Comparison of ENCODE assay signal across 8 cellular contexts in genomic region chr10:116742367-116743265, GRCh38. TPM values are rescaled to one million over a fixed set of nuclear protein-coding genes. Genes with fewer than 3 reads are reported as not detected.
DNase-seq lines count a peak whose midpoint lies in the region; ATAC-seq and TF ChIP-seq lines count a peak whose summit lies in the region.

Gene HSPA12A, minus strand, starts transcription at chr10:116742566. Its CDS starts 97 bp downstream, at chr10:116742469.

- no peak within 1 kb of the TSS for H3K56ac ChIP-seq in IMR-90 (ENCODE audit: extremely low read depth, insufficient read depth, low read length)

- H3K4me2 ChIP-seq in IMR-90 (ENCODE audit: low read depth, low read length), result peak within 1 kb of the TSS; percentile 81

- H3K4me3 ChIP-seq in IMR-90 (ENCODE audit: insufficient read depth, low read depth, low read length) (peak within 1 kb of the TSS; percentile 100), skeletal muscle tissue (ENCODE audit: low read length in 3 of 3) (peak within 1 kb of the TSS; percentile 65 to 77 (median 75))

- H3K9me1 ChIP-seq in IMR-90 (ENCODE audit: insufficient read depth, low read length), result peaks cover 16% of the 10 kb centered on the region

- POLR2A ChIA-PET in IMR-90 (lab: Charles Lee; ENCODE audit: unreplicated experiment), result interaction anchor here (0.5 to 0.6 kb wide), 3 partner anchors 12 to 31 kb away, joined by 3 to 5 read pairs (median 4); no protein-coding TSS in a partner anchor

- H2AK9ac ChIP-seq in IMR-90 (replicated peaks; ENCODE audit: low read depth, low read length, poor library complexity), result peak within 1 kb of the TSS; percentile 83

- no peak within 1 kb of the TSS for H3K14ac ChIP-seq in IMR-90 (replicated peaks; ENCODE audit: low read depth, low read length)

- H3K23ac ChIP-seq in IMR-90 (ENCODE audit: low read depth, low read length), result peak within 1 kb of the TSS; percentile 42; the same call in 1 of the 2 replicates

- no TSS peak for BruUV-seq in IMR-90 (replicated peaks; lab: Mats Ljungman, UMichigan)

- H4K91ac ChIP-seq in IMR-90 (ENCODE audit: insufficient read depth, low read depth, low read length), result no peak within 1 kb of the TSS

- dilution Hi-C loops in IMR-90 (cut with HindIII; ENCODE audit: low sequenced_read_pairs, unreplicated experiment), result no loop called here

- H3K4me1 ChIP-seq in IMR-90 (ENCODE audit: control insufficient read depth, insufficient read depth, low read length) (peaks cover 9% of the 10 kb centered on the region), skeletal muscle tissue (ENCODE audit: control insufficient read depth in 3 of 3, insufficient read depth in 3 of 3, low read length in 3 of 3) (peaks cover 7 to 17% (median 8%) of the 10 kb centered on the region in 3 donors)

- TF ChIP-seq CTCF in IMR-90 (conservative IDR thresholded peaks at IDR 0.05; ENCODE audit: low read depth, low read length) (no peak), VCaP (conservative IDR thresholded peaks at IDR 0.05) (no peak)

- H3K4ac ChIP-seq in IMR-90 (ENCODE audit: low read depth, low read length), result peak within 1 kb of the TSS; percentile 23; the same call in 1 of the 2 replicates

- peak; percentile 94 for ATAC-seq in GM21717 (IDR thresholded peaks at IDR 0.05; ENCODE audit: unreplicated experiment)
- ATAC-seq in IMR-90 (ENCODE audit: low read depth), result peak; percentile 89

- no peaks in the 10 kb centered on the region for H4K20me1 ChIP-seq in IMR-90 (ENCODE audit: insufficient read depth, low read length)

- TF ChIP-seq RAD21 in IMR-90 (IDR thresholded peaks at IDR 0.05; ENCODE audit: low read length), result no peak

- H3K9ac ChIP-seq in IMR-90 (ENCODE audit: low read depth, low read length) (peak within 1 kb of the TSS; percentile 72), skeletal muscle tissue (ENCODE audit: low read depth in 1 of 3, low read length in 3 of 3) (peak within 1 kb of the TSS; percentile 68 to 87 (median 83))

- H3K27me3 ChIP-seq in IMR-90 (ENCODE audit: control insufficient read depth, insufficient read depth, low read length), result no peaks in the 10 kb centered on the region
- peaks cover 0 to 8% (median 5%) of the 10 kb centered on the region in 3 donors for H3K27me3 ChIP-seq in skeletal muscle tissue (ENCODE audit: control insufficient read depth in 3 of 3, insufficient read depth in 3 of 3, low read length in 3 of 3)

- DNase-seq in G401 (ENCODE audit: low spot score) (peak; percentile 74), IMR-90 (peak; percentile 89), cerebellar cortex (ENCODE audit: low spot score) (peak; percentile 57), islet precursor cell (peak; percentile 83), AML-193 (lab: John Stamatoyannopoulos, UW) (no peak)

- H3K27ac ChIP-seq in IMR-90 (ENCODE audit: insufficient read depth, low read length) (peak within 1 kb of the TSS; percentile 71), VCaP (peak within 1 kb of the TSS; percentile 51), skeletal muscle tissue (ENCODE audit: low read depth, low read length) (peak within 1 kb of the TSS; percentile 86)

- peak; percentile 94 for TF ChIP-seq POLR2A in IMR-90 (IDR thresholded peaks at IDR 0.05; ENCODE audit: low read depth, low read length)

- 0% methylated on average over 58 of the region's 114 CpGs; no CpG with 5 or more reads in 1 of the 2 experiments for WGBS in IMR-90 (ENCODE audit: extremely low coverage in 2 of 2, insufficient read length in 1 of 2), 2 experiments

- CTCF ChIA-PET in IMR-90 (lab: Yijun Ruan, JAX), result interaction anchor here (0.9 kb wide), 1 partner anchor 61 kb away, joined by 4 read pairs; no protein-coding TSS in a partner anchor

- no peaks in the 10 kb centered on the region for H3K36me3 ChIP-seq in IMR-90 (ENCODE audit: control insufficient read depth, insufficient read depth, low read length)
- no peaks in the 10 kb centered on the region for H3K36me3 ChIP-seq in skeletal muscle tissue (ENCODE audit: control insufficient read depth in 3 of 3, insufficient read depth in 3 of 3, low read length in 3 of 3)

- H2AK5ac ChIP-seq in IMR-90 (ENCODE audit: low read depth, low read length), result peak within 1 kb of the TSS; percentile 61; the same call in 1 of the 2 replicates

- peaks cover 26 to 42% of the 10 kb centered on the region in 2 experiments for H3K79me1 ChIP-seq in IMR-90 (ENCODE audit: low read depth in 1 of 2, low read length in 2 of 2)

- no peak within 1 kb of the TSS for H3K18ac ChIP-seq in IMR-90 (ENCODE audit: low read depth, low read length)

- intact Hi-C loops in IMR-90 (cut with micrococcal nuclease), result loop anchor here (1.0 to 5.0 kb wide), 2 partner anchors 46 to 1785 kb away; no protein-coding TSS in a partner anchor

- H2BK15ac ChIP-seq in IMR-90 (ENCODE audit: low read depth, low read length), result peak within 1 kb of the TSS; percentile 3; the same call in 1 of the 3 replicates

- no peak within 1 kb of the TSS for H2BK20ac ChIP-seq in IMR-90 (ENCODE audit: low read depth, low read length)

- peak within 1 kb of the TSS; percentile 96 for H2AFZ ChIP-seq in IMR-90 (replicated peaks; ENCODE audit: low read length, poor library complexity)

- H4K5ac ChIP-seq in IMR-90 (ENCODE audit: low read depth, low read length), result no peak within 1 kb of the TSS

- H4K8ac ChIP-seq in IMR-90 (ENCODE audit: low read depth in 2 of 2, low read length in 2 of 2), result no peak within 1 kb of the TSS

- in situ Hi-C loops in G401 (cut with HindIII; ENCODE audit: low sequenced_read_pairs), result no loop called here
- in situ Hi-C loops in IMR-90 (cut with MboI; ENCODE audit: low sequenced_read_pairs), result no loop called here

- no peak within 1 kb of the TSS for H2BK120ac ChIP-seq in IMR-90 (ENCODE audit: low read depth, low read length)

- peak within 1 kb of the TSS; percentile 72 for H2BK5ac ChIP-seq in IMR-90 (ENCODE audit: low read depth, low read length, poor library complexity, severe bottlenecking)

- no peaks in the 10 kb centered on the region for H3K9me3 ChIP-seq in IMR-90 (ENCODE audit: control insufficient read depth, insufficient read depth, low read length)
- H3K9me3 ChIP-seq in skeletal muscle tissue (ENCODE audit: control insufficient read depth in 3 of 3, low read length in 3 of 3), result no peaks in the 10 kb centered on the region

TF ChIP-seq in IMR-90, 13 proteins besides CTCF, POLR2A, EP300 and RAD21:
- no peak for TF ChIP-seq RCOR1 (IDR thresholded peaks at IDR 0.05; ENCODE audit: insufficient replicate concordance, low read length)
- no peak for TF ChIP-seq ELK1 (IDR thresholded peaks at IDR 0.05; ENCODE audit: borderline replicate concordance, low read depth, low read length)
- peak; percentile 63; the same call in 1 of the 2 replicates for TF ChIP-seq MAZ (IDR thresholded peaks at IDR 0.05; ENCODE audit: borderline replicate concordance, low read depth, low read length)
- TF ChIP-seq MAFK (IDR thresholded peaks at IDR 0.05; ENCODE audit: low read depth, low read length), result no peak
- no peak for TF ChIP-seq CHD1 (IDR thresholded peaks at IDR 0.05; ENCODE audit: low read depth, low read length)
- peak; percentile 36; the same call in 1 of the 2 replicates for TF ChIP-seq MXI1 (IDR thresholded peaks at IDR 0.05; ENCODE audit: borderline replicate concordance, low read depth, low read length)
- TF ChIP-seq CEBPB (IDR thresholded peaks at IDR 0.05; ENCODE audit: low read depth, low read length), result no peak
- no peak for TF ChIP-seq NFE2L2 (IDR thresholded peaks at IDR 0.05; ENCODE audit: low read depth, low read length)
- TF ChIP-seq FOS (IDR thresholded peaks at IDR 0.05; ENCODE audit: low read depth, low read length), result no peak
- no peak for TF ChIP-seq USF2 (IDR thresholded peaks at IDR 0.05; ENCODE audit: low read depth, low read length)
- no peak for TF ChIP-seq SMC3 (IDR thresholded peaks at IDR 0.05; ENCODE audit: low read depth, low read length)
- no peak for TF ChIP-seq BHLHE40 (IDR thresholded peaks at IDR 0.05; ENCODE audit: low read depth, low read length)
- TF ChIP-seq RFX5 (IDR thresholded peaks at IDR 0.05; ENCODE audit: low read depth, low read length), result no peak

RNA-seq across cellular contexts. Expression of gene HSPA12A, which starts in this region (rescaled TPM):
- 0.18 and 0.47 TPM in 2 replicates for total RNA-seq in G401 (2014; rRNA removed; shearing (Covaris generic))
- total RNA-seq in IMR-90 (2012; rRNA removed) (16.1 and 18.6 TPM in 2 replicates), skeletal muscle tissue (8.4 TPM)
- polyA plus RNA-seq in IMR-90 (2012; rRNA removed), result 14.6 and 16.7 TPM in 2 replicates
- polyA plus RNA-seq in IMR-90 (2012; cell fraction: cytosol; rRNA removed), result 6.6 and 6.9 TPM in 2 replicates
- 34.4 and 57.2 TPM in 2 replicates for polyA plus RNA-seq in IMR-90 (2012; cell fraction: nucleus; rRNA removed; ENCODE audit: low replicate concordance)

Comparison
In these comparisons a context has a peak if more than half of its experiments do, and no peak if none do; other contexts are left out.
1. Peak in DNase-seq in G401; RNA of the gene not detected or under 1 TPM.
2. DNase-seq: peak in IMR-90 (single experiment), cerebellar cortex (single experiment) and islet precursor cell (single experiment); none in AML-193 (0 of 2).
3. Peak in every context shown above with its lines, with median percentiles within 50 percentile points of each other: H3K27ac ChIP-seq.